2 cellular contexts compared by ENCODE assay signal in genomic region chr4:168724960-168725359, GRCh38.
TF ChIP-seq lines count a peak whose summit lies in the region.

No MANE protein-coding gene starts in this region.

TF ChIP-seq in IMR-90, 13 proteins besides CTCF, POLR2A, EP300 and RAD21:
- no peak for TF ChIP-seq MAZ (IDR thresholded peaks at IDR 0.05; ENCODE audit: borderline replicate concordance, low read depth, low read length)
- no peak for TF ChIP-seq SMC3 (IDR thresholded peaks at IDR 0.05; ENCODE audit: low read depth, low read length)
- TF ChIP-seq BHLHE40 (IDR thresholded peaks at IDR 0.05; ENCODE audit: low read depth, low read length): no peak
- TF ChIP-seq MXI1 (IDR thresholded peaks at IDR 0.05; ENCODE audit: borderline replicate concordance, low read depth, low read length): no peak
- TF ChIP-seq ELK1 (IDR thresholded peaks at IDR 0.05; ENCODE audit: borderline replicate concordance, low read depth, low read length): no peak

TF ChIP-seq in GM12878, 131 proteins besides CTCF, POLR2A, EP300 and RAD21 (continues in another document):
- 0 out of 2 replicates have a peak, but pooled peaks have one; percentile 2 for TF ChIP-seq ZNF207 (IDR thresholded peaks at IDR 0.05; ENCODE audit: borderline replicate concordance)
- TF ChIP-seq CBFB (IDR thresholded peaks at IDR 0.05; ENCODE audit: low read depth): no peak
- no peak for TF ChIP-seq RB1 (IDR thresholded peaks at IDR 0.05; ENCODE audit: borderline replicate concordance)
- peak; percentile 72 for TF ChIP-seq ATF7 (IDR thresholded peaks at IDR 0.05; ENCODE audit: low read depth)
- no peak for TF ChIP-seq JUND (IDR thresholded peaks at IDR 0.05; ENCODE audit: low read depth, low read length)
- no peak for TF ChIP-seq USF2 (IDR thresholded peaks at IDR 0.05; ENCODE audit: borderline replicate concordance, low read depth, low read length)
- no peak for TF ChIP-seq ZBTB40 (IDR thresholded peaks at IDR 0.05; ENCODE audit: borderline replicate concordance)
- TF ChIP-seq BACH1 (IDR thresholded peaks at IDR 0.05; ENCODE audit: borderline replicate concordance): peak; percentile 89; the same call in 1 of the 2 replicates
- no peak for TF ChIP-seq BCL3 (IDR thresholded peaks at IDR 0.05; ENCODE audit: borderline replicate concordance, insufficient read depth, low read depth, low read length, poor library complexity, severe bottlenecking)
- TF ChIP-seq BCLAF1 (IDR thresholded peaks at IDR 0.05): 0 out of 2 replicates have a peak, but pooled peaks have one; percentile 43
- TF ChIP-seq NR2F1 (conservative IDR thresholded peaks at IDR 0.05): peak; percentile 49; the same call in 1 of the 2 replicates
- peak; percentile 71 for TF ChIP-seq DPF2 (IDR thresholded peaks at IDR 0.05)
- TF ChIP-seq NRF1 (conservative IDR thresholded peaks at IDR 0.05; ENCODE audit: low read depth, low read length): no peak
- 0 out of 2 replicates have a peak, but pooled peaks have one; percentile 25 for TF ChIP-seq NBN (IDR thresholded peaks at IDR 0.05)
- TF ChIP-seq MEF2B (IDR thresholded peaks at IDR 0.05; ENCODE audit: partially characterized antibody, poor library complexity, severe bottlenecking): peak; percentile 91
- no peak for TF ChIP-seq SUZ12 (IDR thresholded peaks at IDR 0.05; ENCODE audit: unreplicated experiment)
- no peak for TF ChIP-seq ZZZ3 (IDR thresholded peaks at IDR 0.05; ENCODE audit: control insufficient read depth, insufficient read length, low read depth)
- TF ChIP-seq IKZF2 (IDR thresholded peaks at IDR 0.05): peak; percentile 93 to 94
- TF ChIP-seq ZNF217 (IDR thresholded peaks at IDR 0.05): 0 out of 2 replicates have a peak, but pooled peaks have one; percentile 87
- no peak for TF ChIP-seq MLLT1 (IDR thresholded peaks at IDR 0.05)
- TF ChIP-seq CHD1 (IDR thresholded peaks at IDR 0.05; ENCODE audit: low read depth, low read length): no peak
- TF ChIP-seq FOS (IDR thresholded peaks at IDR 0.05; ENCODE audit: borderline replicate concordance, extremely low read depth, insufficient read length): no peak
- TF ChIP-seq HSF1 (IDR thresholded peaks at IDR 0.05; ENCODE audit: low read depth, low read length): no peak
- no peak for TF ChIP-seq PBX3 (IDR thresholded peaks at IDR 0.05; ENCODE audit: insufficient replicate concordance, low read depth, low read length)
- TF ChIP-seq POLR2AphosphoS5 (IDR thresholded peaks at IDR 0.05; ENCODE audit: low read length): no peak
- TF ChIP-seq IRF4 (IDR thresholded peaks at IDR 0.05; ENCODE audit: low read depth, low read length): peak; percentile 18; the same call in 1 of the 2 replicates
- no peak for TF ChIP-seq SKIL (IDR thresholded peaks at IDR 0.05; ENCODE audit: low read depth, poor library complexity, severe bottlenecking)
- TF ChIP-seq ZNF592 (IDR thresholded peaks at IDR 0.05): no peak
- no peak for TF ChIP-seq EED (IDR thresholded peaks at IDR 0.05; ENCODE audit: low read depth)
- no peak for TF ChIP-seq ZBTB33 (IDR thresholded peaks at IDR 0.05)
